ENCODE assay signal across 8 cellular contexts in genomic region chr21:42219606-42220137, GRCh38.
A peak's percentile ranks its signal among the peaks of the same experiment; 100 is the strongest.
DNase-seq lines count a peak whose midpoint lies in the region; ATAC-seq and TF ChIP-seq lines count a peak whose summit lies in the region.

No MANE protein-coding gene starts in this region.

- H3K27ac Mint-ChIP-seq in stimulated activated memory B cell treated with anti-CD40 and anti-IgM and Interleukin-4, amounts not matched to agents 10 μg/mL and 1 μg/mL and 100 μg/mL, for 72 hours: peak overlapping the region; percentile 77

- H3K36me3 Mint-ChIP-seq in stimulated activated memory B cell treated with anti-CD40 and anti-IgM and Interleukin-4, amounts not matched to agents 10 μg/mL and 1 μg/mL and 100 μg/mL, for 72 hours: no peaks in the 10 kb centered on the region

- H3K79me2 ChIP-seq in MM.1S (ENCODE audit: low read length): no peaks in the 10 kb centered on the region

- H3K9me3 ChIP-seq in MM.1S (replicated peaks; ENCODE audit: insufficient read depth, low read length): no peaks in the 10 kb centered on the region

- in situ Hi-C loops in astrocyte of the spinal cord (cut with HindIII; ENCODE audit: low sequenced_read_pairs): no loop called here

- peaks cover 3% of the 10 kb centered on the region; the same call in 1 of the 2 replicates for H3F3A ChIP-seq in MM.1S (ENCODE audit: insufficient read depth, low read length)

- peak overlapping the region; percentile 34; the same call in 1 of the 2 replicates for H3K9ac ChIP-seq in MM.1S (ENCODE audit: low read length)

- DNase-seq in NCI-H82 (lab: John Stamatoyannopoulos, UW) (peak; percentile 52), NCI-H82 treated with DMSO at 0.1 percent for 48 hours (lab: John Stamatoyannopoulos, UW; ENCODE audit: unreplicated experiment) (no peak), MM.1S (peak; percentile 5), astrocyte of the spinal cord (ENCODE audit: low read depth, low spot score) (no peak), iPS-NIHi7 (ENCODE audit: extremely low spot score) (peak; percentile 29), pons (ENCODE audit: low spot score) (no peak)

- peaks cover 78% of the 10 kb centered on the region for H3K27me3 ChIP-seq in MM.1S (replicated peaks; ENCODE audit: insufficient read depth, low read length)

- ATAC-seq in stimulated activated memory B cell treated with anti-CD40 and anti-IgM and Interleukin-4, amounts not matched to agents 10 μg/mL and 1 μg/mL and 100 μg/mL, for 72 hours: peak; percentile 49
- ATAC-seq in GM19463 (IDR thresholded peaks at IDR 0.05; ENCODE audit: unreplicated experiment): no peak

- no peak for TF ChIP-seq CTCF in MM.1S (IDR thresholded peaks at IDR 0.05; ENCODE audit: low read length)
- no peak for TF ChIP-seq CTCF in astrocyte of the spinal cord (IDR thresholded peaks at IDR 0.05; ENCODE audit: low read depth, low read length)

- no peaks in the 10 kb centered on the region for H4K20me1 ChIP-seq in MM.1S (ENCODE audit: insufficient read depth, low read length)

- peaks cover 28% of the 10 kb centered on the region for H3K4me1 Mint-ChIP-seq in stimulated activated memory B cell treated with anti-CD40 and anti-IgM and Interleukin-4, amounts not matched to agents 10 μg/mL and 1 μg/mL and 100 μg/mL, for 72 hours

- peak overlapping the region; percentile 88 for H3K4me3 Mint-ChIP-seq in stimulated activated memory B cell treated with anti-CD40 and anti-IgM and Interleukin-4, amounts not matched to agents 10 μg/mL and 1 μg/mL and 100 μg/mL, for 72 hours

- H2AFZ ChIP-seq in MM.1S (ENCODE audit: low read length): peak overlapping the region; percentile 39

- H3K9me3 Mint-ChIP-seq in stimulated activated memory B cell treated with anti-CD40 and anti-IgM and Interleukin-4, amounts not matched to agents 10 μg/mL and 1 μg/mL and 100 μg/mL, for 72 hours: peaks cover 2% of the 10 kb centered on the region

- H3K4me3 ChIP-seq in MM.1S (ENCODE audit: low read length) (peak overlapping the region; percentile 66), astrocyte of the spinal cord (ENCODE audit: low read depth, low read length) (peak overlapping the region; percentile 35)

- no peaks in the 10 kb centered on the region for H3K36me3 ChIP-seq in MM.1S (replicated peaks; ENCODE audit: insufficient read depth, low read length)

- peak overlapping the region; percentile 98 for H3K4me2 ChIP-seq in MM.1S (ENCODE audit: low read depth, low read length)

- no peaks in the 10 kb centered on the region for H3K27me3 Mint-ChIP-seq in stimulated activated memory B cell treated with anti-CD40 and anti-IgM and Interleukin-4, amounts not matched to agents 10 μg/mL and 1 μg/mL and 100 μg/mL, for 72 hours

- 0 out of 2 replicates have a peak, but pooled peaks cover 3% of the 10 kb centered on the region for H3K4me1 ChIP-seq in MM.1S (ENCODE audit: low read length)

- H3K9me2 ChIP-seq in MM.1S (replicated peaks; ENCODE audit: insufficient read depth, low read length): no peaks in the 10 kb centered on the region

- no peak overlapping the region; the same call in 1 of the 2 replicates for H3K27ac ChIP-seq in MM.1S (ENCODE audit: low read length)

Comparison
In these comparisons a context has a peak if more than half of its experiments do, and no peak if none do; other contexts are left out.
1. DNase-seq: peak in NCI-H82 (single experiment), MM.1S (single experiment) and iPS-NIHi7 (single experiment); none in NCI-H82 treated with DMSO at 0.1 percent for 48 hours (single experiment), astrocyte of the spinal cord (single experiment) and pons (single experiment).